ENCODE assay signal across 24 cellular contexts in genomic region chr7:41796331-41796730, GRCh38.
DNase-seq lines count a peak whose midpoint lies in the region; ATAC-seq, FAIRE-seq and TF ChIP-seq lines count a peak whose summit lies in the region.
"Had no signal": no experiment of that assay in that cellular context is flagged by ENCODE, and none has a peak within 500 bp of the region (broad histone marks: within the 10 kb centered on the region; RNA-seq: fewer than 3 reads in every experiment).

No MANE protein-coding gene starts in this region.

- H4K8ac ChIP-seq in mesenchymal stem cell (ENCODE audit: low read length): no peak overlapping the region

- no peak overlapping the region for H2BK12ac ChIP-seq in mesenchymal stem cell (ENCODE audit: low read length in 2 of 2)

- no peak overlapping the region for H2BK120ac ChIP-seq in mesenchymal stem cell (ENCODE audit: low read depth, low read length)

- peaks cover 0 to 4% of the 10 kb centered on the region in 2 donors for H3K4me1 Mint-ChIP-seq in natural killer cell treated with Interleukin-12 subunit alpha and Interleukin-12 subunit beta and Interleukin-15 and Interleukin-18, amount 100 ng/mL, for 72 hours (ENCODE audit: low read depth in 2 of 2)
- H3K4me1 Mint-ChIP-seq: CD4-positive, alpha-beta memory T cell had no signal

- H2BK15ac ChIP-seq in mesenchymal stem cell (ENCODE audit: low read depth, poor library complexity, severe bottlenecking): no peak overlapping the region

- no peaks in the 10 kb centered on the region for H3K36me3 Mint-ChIP-seq in natural killer cell treated with Interleukin-12 subunit alpha and Interleukin-12 subunit beta and Interleukin-15 and Interleukin-18, amount 100 ng/mL, for 72 hours
- H3K36me3 Mint-ChIP-seq: CD4-positive, alpha-beta memory T cell had no signal

- no peak overlapping the region for H3K4me2 ChIP-seq in mesenchymal stem cell (ENCODE audit: low read length, poor library complexity, severe bottlenecking)
- H3K4me2 ChIP-seq: KMS-11, SK-N-SH had no signal

- H3K27ac ChIP-seq in mesenchymal stem cell (ENCODE audit: low read length, poor library complexity, severe bottlenecking) (no peak overlapping the region), tibial nerve (no peak overlapping the region)
- H3K27ac ChIP-seq: KMS-11 had no signal

- H3K4me3 ChIP-seq in bronchial epithelial cell (ENCODE audit: low read depth, low read length) (no peak overlapping the region), mesenchymal stem cell (ENCODE audit: insufficient read depth in 1 of 2, low read depth in 1 of 2, low read length in 2 of 2) (no peak overlapping the region), tibial nerve (no peak overlapping the region)

- TF ChIP-seq CTCF in bronchial epithelial cell (IDR thresholded peaks at IDR 0.05; ENCODE audit: insufficient read depth, low read length, severe bottlenecking) (no peak), tibial nerve (IDR thresholded peaks at IDR 0.05) (no peak)

- no peaks in the 10 kb centered on the region for H3K36me3 ChIP-seq in bronchial epithelial cell (ENCODE audit: control insufficient read depth, insufficient read depth, low read length)
- H3K36me3 ChIP-seq in mesenchymal stem cell (ENCODE audit: control insufficient read depth in 1 of 2, insufficient read depth in 2 of 2, low read depth in 1 of 2, low read length in 2 of 2): no peaks in the 10 kb centered on the region
- no peaks in the 10 kb centered on the region for H3K36me3 ChIP-seq in tibial nerve

- H3K79me1 ChIP-seq in mesenchymal stem cell (replicated peaks; ENCODE audit: low read length, poor library complexity, severe bottlenecking): no peaks in the 10 kb centered on the region

- peaks cover 3% of the 10 kb centered on the region for H3K4me1 ChIP-seq in mesenchymal stem cell (ENCODE audit: control insufficient read depth, insufficient read depth, low read depth, low read length)
- peaks cover 0 to 9% (median 0%) of the 10 kb centered on the region in 4 donors for H3K4me1 ChIP-seq in tibial nerve

- ATAC-seq in natural killer cell treated with Interleukin-12 subunit alpha and Interleukin-12 subunit beta and Interleukin-15 and Interleukin-18, amount 100 ng/mL, for 72 hours: no peak

- no peak overlapping the region for H2BK5ac ChIP-seq in mesenchymal stem cell (ENCODE audit: low read depth, low read length, poor library complexity, severe bottlenecking)

- H3K27ac Mint-ChIP-seq in natural killer cell treated with Interleukin-12 subunit alpha and Interleukin-12 subunit beta and Interleukin-15 and Interleukin-18, amount 100 ng/mL, for 72 hours: no peak overlapping the region
- H3K27ac Mint-ChIP-seq: CD4-positive, alpha-beta memory T cell had no signal

- no peaks in the 10 kb centered on the region for H3K27me3 Mint-ChIP-seq in natural killer cell treated with Interleukin-12 subunit alpha and Interleukin-12 subunit beta and Interleukin-15 and Interleukin-18, amount 100 ng/mL, for 72 hours
- H3K27me3 Mint-ChIP-seq: CD4-positive, alpha-beta memory T cell had no signal

- TF ChIP-seq POLR2A in tibial nerve (IDR thresholded peaks at IDR 0.05): no peak

- H2AFZ ChIP-seq in mesenchymal stem cell (ENCODE audit: low read depth, low read length): no peak overlapping the region

- no peak overlapping the region for H4K91ac ChIP-seq in mesenchymal stem cell (ENCODE audit: low read length)

- H3K9me3 Mint-ChIP-seq in natural killer cell treated with Interleukin-12 subunit alpha and Interleukin-12 subunit beta and Interleukin-15 and Interleukin-18, amount 100 ng/mL, for 72 hours: no peaks in the 10 kb centered on the region

- no peak overlapping the region for H3K18ac ChIP-seq in mesenchymal stem cell (ENCODE audit: low read depth in 1 of 2, low read length in 2 of 2)

- no peak overlapping the region for H3K9ac ChIP-seq in mesenchymal stem cell (ENCODE audit: low read length)
- H3K9ac ChIP-seq: KMS-11, SK-N-SH had no signal

- H2AK5ac ChIP-seq in mesenchymal stem cell (ENCODE audit: low read length, severe bottlenecking): peak overlapping the region; percentile 1

- H3K4ac ChIP-seq in mesenchymal stem cell (ENCODE audit: low read depth in 1 of 2, low read length in 2 of 2): no peak overlapping the region

- FAIRE-seq in bronchial epithelial cell (lab: Jason Lieb, UNC): no peak
- FAIRE-seq: GM12891, H54, HTR-8/SVneo had no signal

- no peaks in the 10 kb centered on the region for H3K9me3 ChIP-seq in mesenchymal stem cell (ENCODE audit: control insufficient read depth, low read length)
- H3K9me3 ChIP-seq in tibial nerve: no peaks in the 10 kb centered on the region
- H3K9me3 ChIP-seq: SK-N-SH had no signal

- no peak for TF ChIP-seq EP300 in tibial nerve (IDR thresholded peaks at IDR 0.05)

- H3K14ac ChIP-seq in mesenchymal stem cell (ENCODE audit: low read length in 2 of 2): no peak overlapping the region

- H3K23ac ChIP-seq in mesenchymal stem cell (ENCODE audit: low read length in 2 of 2): no peak overlapping the region

- no peak overlapping the region for H3K4me3 Mint-ChIP-seq in natural killer cell treated with Interleukin-12 subunit alpha and Interleukin-12 subunit beta and Interleukin-15 and Interleukin-18, amount 100 ng/mL, for 72 hours
- H3K4me3 Mint-ChIP-seq: CD4-positive, alpha-beta memory T cell had no signal

- DNase-seq in AG08395 (ENCODE audit: low spot score) (peak; percentile 9), HT1080 (ENCODE audit: low read depth) (peak; percentile 29), bronchial epithelial cell (ENCODE audit: low read depth) (peak; percentile 10), mesenchymal stem cell (no peak), NCI-H446 treated with DMSO at 0.1 percent for 48 hours (lab: John Stamatoyannopoulos, UW) (no peak), tibial nerve (ENCODE audit: low spot score in 2 of 2) (no peak), retina (no peak)
- DNase-seq in natural killer cell treated with Interleukin-12 subunit alpha and Interleukin-12 subunit beta and Interleukin-15 and Interleukin-18, amount 100 ng/mL, for 72 hours (ENCODE audit: low spot score): no peak
- DNase-seq: C1 segment of cervical spinal cord; CD4-positive, alpha-beta memory T cell; COR-L47; GDM1; NCI-H1048; NCI-H1436; NCI-H1930; NCI-H2107; NCI-H524 treated with DMSO at 0.1 percent for 48 hours; NCI-H774; SK-N-SH; SW 1271 had no signal

- H3K27me3 ChIP-seq in bronchial epithelial cell (ENCODE audit: control insufficient read depth, insufficient read depth, low read length) (no peaks in the 10 kb centered on the region), mesenchymal stem cell (ENCODE audit: control insufficient read depth in 1 of 2, insufficient read depth in 1 of 2, low read length in 2 of 2) (no peaks in the 10 kb centered on the region), tibial nerve (no peaks in the 10 kb centered on the region)

Comparison
In these comparisons a context has a peak if more than half of its experiments do, and no peak if none do; other contexts are left out.
1. DNase-seq: peak in AG08395 (single experiment), HT1080 (single experiment) and bronchial epithelial cell (single experiment); none in mesenchymal stem cell (single experiment), NCI-H446 treated with DMSO at 0.1 percent for 48 hours (single experiment), tibial nerve (0 of 2), natural killer cell treated with Interleukin-12 subunit alpha and Interleukin-12 subunit beta and Interleukin-15 and Interleukin-18, amount 100 ng/mL, for 72 hours (single experiment) and retina (single experiment).